16 cellular contexts compared by ENCODE assay signal in the genomic region with DNA sequence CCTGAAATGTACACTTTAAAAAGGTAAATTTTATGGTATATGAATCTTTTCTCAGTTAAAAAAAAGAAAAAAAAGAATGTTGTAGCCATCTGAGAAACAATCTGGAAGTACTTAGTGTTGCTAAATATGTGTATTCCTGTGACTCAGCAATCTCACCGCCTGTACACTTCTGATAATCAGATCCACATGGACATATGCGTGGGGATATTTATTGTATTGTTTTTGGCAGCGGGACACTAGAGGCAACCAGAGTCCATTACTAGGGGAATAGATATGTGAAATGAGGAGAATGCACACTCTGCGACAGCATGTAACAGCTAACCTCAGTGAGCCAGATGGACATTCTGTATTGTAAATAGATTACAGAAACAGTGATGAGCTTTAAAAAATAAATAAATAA.
DNase-seq lines count a peak whose midpoint lies in the region; ATAC-seq, FAIRE-seq and TF ChIP-seq lines count a peak whose summit lies in the region.
"Had no signal": no experiment of that assay in that cellular context is flagged by ENCODE, and none has a peak within 500 bp of the region (broad histone marks: within the 10 kb centered on the region; RNA-seq: fewer than 3 reads in every experiment).

No MANE protein-coding gene starts in this region.

- ATAC-seq in left lung (peak; percentile 44), HG02970 (IDR thresholded peaks at IDR 0.05; ENCODE audit: low FRiP score, unreplicated experiment) (no peak), HG03139 (IDR thresholded peaks at IDR 0.05; ENCODE audit: unreplicated experiment) (no peak), GM21576 (IDR thresholded peaks at IDR 0.05; ENCODE audit: unreplicated experiment) (no peak)
- ATAC-seq: activated T-cell treated with anti-CD3 and anti-CD28 coated beads, Interleukin-2, amount 50 U/mL, for 4 hours; body of pancreas; natural killer cell treated with Interleukin-12 subunit alpha and Interleukin-12 subunit beta and Interleukin-15 and Interleukin-18, amount 100 ng/mL, for 72 hours had no signal

- H3K4me3 ChIP-seq in AG04450 (ENCODE audit: low read depth, low read length) = no peak overlapping the region
- H3K4me3 ChIP-seq in astrocyte of the spinal cord (ENCODE audit: low read depth, low read length) = no peak overlapping the region
- H3K4me3 ChIP-seq in left lung = no peak overlapping the region
- H3K4me3 ChIP-seq: body of pancreas, esophagus muscularis mucosa had no signal

- peaks cover 0 to 7% of the 10 kb centered on the region in 2 donors for H3K4me1 ChIP-seq in left lung
- H3K4me1 ChIP-seq: body of pancreas, esophagus muscularis mucosa had no signal

- no peaks in the 10 kb centered on the region for H3K9me3 ChIP-seq in AG04450 (ENCODE audit: control insufficient read depth, insufficient read depth, low read length)
- no peaks in the 10 kb centered on the region for H3K9me3 ChIP-seq in left lung
- H3K9me3 ChIP-seq: body of pancreas, esophagus muscularis mucosa had no signal

- intact Hi-C loops in left lung (cut with DNase I) = no loop called here

- H3K36me3 ChIP-seq in left lung = no peaks in the 10 kb centered on the region
- H3K36me3 ChIP-seq: esophagus muscularis mucosa had no signal

- CTCF ChIA-PET in AG04450 (lab: Charles Lee) = no interaction called here

- DNase-seq in AG04450 (ENCODE audit: low read depth, low spot score) (peak; percentile 96), HTR-8/SVneo (ENCODE audit: insufficient read length, low spot score) (peak; percentile 35), astrocyte of the spinal cord (ENCODE audit: low read depth, low spot score) (peak; percentile 96), left lung (no peak), putamen (ENCODE audit: low spot score) (no peak)
- DNase-seq: activated CD4-positive, alpha-beta T cell treated with anti-CD3 and anti-CD28 coated beads for 1 hour; activated T-cell treated with anti-CD3 and anti-CD28 coated beads, Interleukin-2, amount 50 U/mL, for 4 hours; body of pancreas; CD4-positive, CD25-positive, alpha-beta regulatory T cell; islet precursor cell; NCI-H1417 treated with DMSO at 0.1 percent for 48 hours had no signal

- no peaks in the 10 kb centered on the region for H3K27me3 ChIP-seq in AG04450 (ENCODE audit: control insufficient read depth, insufficient read depth, low read length)
- H3K27me3 ChIP-seq in left lung = no peaks in the 10 kb centered on the region
- H3K27me3 ChIP-seq: body of pancreas, esophagus muscularis mucosa had no signal

- H3K27ac ChIP-seq in AG04450 (ENCODE audit: low read depth, low read length) = no peak overlapping the region
- H3K27ac ChIP-seq in left lung = no peak overlapping the region
- H3K27ac ChIP-seq: body of pancreas, esophagus muscularis mucosa had no signal

- in situ Hi-C loops in astrocyte of the spinal cord (cut with HindIII; ENCODE audit: low sequenced_read_pairs) = no loop called here

- POLR2A ChIA-PET in AG04450 (lab: Yijun Ruan, JAX) = interaction anchor here (0.5 to 0.9 kb wide), 2 partner anchors 266 to 539 kb away, joined by 3 to 7 read pairs; no protein-coding TSS in a partner anchor

- FAIRE-seq in HTR-8/SVneo (lab: Jason Lieb, UNC) = no peak

- TF ChIP-seq CTCF in AG04450 (IDR thresholded peaks at IDR 0.05; ENCODE audit: low read depth, low read length) = no peak
- TF ChIP-seq CTCF in astrocyte of the spinal cord (IDR thresholded peaks at IDR 0.05; ENCODE audit: low read depth, low read length) = no peak
- TF ChIP-seq CTCF in left lung (IDR thresholded peaks at IDR 0.05) = no peak

Comparison
In these comparisons a context has a peak if more than half of its experiments do, and no peak if none do; other contexts are left out.
1. DNase-seq: peak in AG04450 (single experiment), HTR-8/SVneo (single experiment) and astrocyte of the spinal cord (single experiment); none in left lung (0 of 2) and putamen (single experiment).